15 cellular contexts compared by ENCODE assay signal in the genomic region with DNA sequence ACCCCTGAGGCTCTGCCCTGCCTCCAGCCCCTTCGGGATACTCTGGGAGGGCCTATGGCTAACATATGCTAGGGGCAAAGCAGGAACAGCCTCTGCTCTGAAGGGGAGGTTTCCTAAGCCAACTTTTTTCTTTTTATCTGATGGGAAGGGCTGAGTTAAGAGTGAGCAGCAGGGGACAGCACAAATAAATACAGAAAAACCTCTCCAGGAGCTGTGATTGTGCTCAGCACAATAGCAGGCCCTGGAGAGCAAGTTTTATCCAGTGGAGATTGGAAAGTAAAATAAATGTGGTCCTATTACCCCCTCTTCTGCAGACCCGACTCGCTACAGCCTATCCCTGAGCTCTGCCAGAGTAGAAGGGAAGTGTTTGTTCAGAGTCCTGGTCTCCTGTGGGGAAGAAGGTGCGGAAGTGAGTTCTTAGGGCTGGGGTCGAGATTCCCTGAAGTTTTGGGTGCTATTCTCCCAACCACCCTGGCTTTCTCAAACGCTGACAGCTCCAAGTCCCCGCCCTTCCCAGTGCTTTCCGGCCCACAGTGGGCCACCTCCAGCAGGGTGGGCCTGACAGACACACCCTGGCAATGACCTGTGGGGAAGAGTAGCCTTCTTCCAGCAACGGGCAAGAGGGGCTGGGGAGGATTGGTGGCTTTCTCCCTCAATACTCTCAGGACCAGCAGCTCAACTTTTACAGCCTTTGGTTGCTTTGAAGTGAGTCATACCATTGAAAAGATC. TPM values are rescaled to one million over a fixed set of nuclear protein-coding genes. Genes with fewer than 3 reads are reported as not detected.
DNase-seq lines count a peak whose midpoint lies in the region; ATAC-seq and TF ChIP-seq lines count a peak whose summit lies in the region.
"Had no signal": no experiment of that assay in that cellular context is flagged by ENCODE, and none has a peak within 500 bp of the region (broad histone marks: within the 10 kb centered on the region; RNA-seq: fewer than 3 reads in every experiment).

No MANE protein-coding gene starts in this region.

- H3K9me2 ChIP-seq in GM23338 (ENCODE audit: insufficient read depth): no peaks in the 10 kb centered on the region; the same call in 1 of the 2 replicates

- H3K36me3 ChIP-seq in GM23338 (ENCODE audit: insufficient read depth) (no peaks in the 10 kb centered on the region), body of pancreas (replicated peaks in 1 of 2; ENCODE audit: insufficient read depth in 1 of 2, low read depth in 2 of 2) (no peaks in the 10 kb centered on the region), heart right ventricle (peaks cover 0 to 25% (median 0%) of the 10 kb centered on the region in 9 donors)
- H3K36me3 ChIP-seq: colonic mucosa had no signal

- H3K9me3 ChIP-seq in body of pancreas (no peaks in the 10 kb centered on the region), heart right ventricle (no peaks in the 10 kb centered on the region)
- H3K9me3 ChIP-seq: colonic mucosa had no signal

- H3K27ac Mint-ChIP-seq in GM23338 (no peak overlapping the region), osteocyte (ENCODE audit: unreplicated experiment) (no peak overlapping the region)
- H3K27ac Mint-ChIP-seq in activated CD8-positive, alpha-beta T cell treated with anti-CD3 and anti-CD28 coated beads for 36 hours: no peak overlapping the region
- H3K27ac Mint-ChIP-seq: activated naive CD8-positive, alpha-beta T cell treated with anti-CD3 and anti-CD28 coated beads for 36 hours; T-cell had no signal

- peaks cover 3% of the 10 kb centered on the region; the same call in 2 of the 3 replicates for H3K4me1 Mint-ChIP-seq in GM23338
- peaks cover 10% of the 10 kb centered on the region for H3K4me1 Mint-ChIP-seq in osteocyte (ENCODE audit: unreplicated experiment)
- peaks cover 3% of the 10 kb centered on the region for H3K4me1 Mint-ChIP-seq in activated CD8-positive, alpha-beta T cell treated with anti-CD3 and anti-CD28 coated beads for 36 hours (ENCODE audit: low read depth)
- H3K4me1 Mint-ChIP-seq: activated naive CD8-positive, alpha-beta T cell treated with anti-CD3 and anti-CD28 coated beads for 36 hours; naive thymus-derived CD4-positive, alpha-beta T cell; T-cell had no signal

- H3K4me1 ChIP-seq in GM23338 (ENCODE audit: insufficient read depth): no peaks in the 10 kb centered on the region
- peaks cover 53% of the 10 kb centered on the region for H3K4me1 ChIP-seq in body of pancreas
- H3K4me1 ChIP-seq in heart right ventricle: peaks cover 3 to 29% (median 20%) of the 10 kb centered on the region in 9 donors
- H3K4me1 ChIP-seq: colonic mucosa had no signal

- TF ChIP-seq CTCF in GM23338 (conservative IDR thresholded peaks at IDR 0.05; ENCODE audit: low read depth in 2 of 2) (peak in 1 of 2 experiments; percentile 29; a peak in 1 of 4 replicates), body of pancreas (IDR thresholded peaks at IDR 0.05) (peak in 1 of 7 experiments; percentile 7), heart right ventricle (IDR thresholded peaks at IDR 0.05) (peak in 4 of 9 donors; percentile 23 to 41 (median 39)), osteocyte (IDR thresholded peaks at IDR 0.05) (peak; percentile 34)
- no peak for TF ChIP-seq CTCF in activated CD8-positive, alpha-beta T cell treated with anti-CD3 and anti-CD28 coated beads for 36 hours (IDR thresholded peaks at IDR 0.05)

- ATAC-seq in GM23338 (peak; percentile 72), body of pancreas (peak; percentile 49), heart right ventricle (peak; percentile 32 to 68 (median 53)), HG03045 (IDR thresholded peaks at IDR 0.05; ENCODE audit: unreplicated experiment) (no peak)
- no peak for ATAC-seq in activated CD8-positive, alpha-beta T cell treated with anti-CD3 and anti-CD28 coated beads for 36 hours
- ATAC-seq: naive thymus-derived CD4-positive, alpha-beta T cell; T-cell had no signal

- peak in 2 of 3 donors; percentile 10 to 17 for TF ChIP-seq POLR2A in body of pancreas (IDR thresholded peaks at IDR 0.05)

- peaks cover 4% of the 10 kb centered on the region for H3K27me3 Mint-ChIP-seq in GM23338 (ENCODE audit: insufficient read depth, low read depth, poor library complexity)
- no peaks in the 10 kb centered on the region for H3K27me3 Mint-ChIP-seq in osteocyte (ENCODE audit: unreplicated experiment)
- no peaks in the 10 kb centered on the region for H3K27me3 Mint-ChIP-seq in activated CD8-positive, alpha-beta T cell treated with anti-CD3 and anti-CD28 coated beads for 36 hours
- H3K27me3 Mint-ChIP-seq: activated naive CD8-positive, alpha-beta T cell treated with anti-CD3 and anti-CD28 coated beads for 36 hours; T-cell had no signal

- H3K27ac ChIP-seq in GM23338 (ENCODE audit: low read depth) (no peak overlapping the region), body of pancreas (peak overlapping the region; percentile 63 to 78 (median 70)), heart right ventricle (peak overlapping the region in 9 of 10 donors; percentile 6 to 85 (median 64))
- H3K27ac ChIP-seq: colonic mucosa had no signal

- H3K36me3 Mint-ChIP-seq in GM23338 (ENCODE audit: low read depth) (no peaks in the 10 kb centered on the region), osteocyte (ENCODE audit: unreplicated experiment) (peaks cover 4% of the 10 kb centered on the region)
- H3K36me3 Mint-ChIP-seq in activated CD8-positive, alpha-beta T cell treated with anti-CD3 and anti-CD28 coated beads for 36 hours (ENCODE audit: low read depth): peaks cover 14% of the 10 kb centered on the region

- no peak overlapping the region for H3K4me3 Mint-ChIP-seq in GM23338
- no peak overlapping the region for H3K4me3 Mint-ChIP-seq in osteocyte (ENCODE audit: unreplicated experiment)
- no peak overlapping the region for H3K4me3 Mint-ChIP-seq in activated CD8-positive, alpha-beta T cell treated with anti-CD3 and anti-CD28 coated beads for 36 hours
- H3K4me3 Mint-ChIP-seq: activated naive CD8-positive, alpha-beta T cell treated with anti-CD3 and anti-CD28 coated beads for 36 hours; naive thymus-derived CD4-positive, alpha-beta T cell; T-cell had no signal

- no peaks in the 10 kb centered on the region for H3K27me3 ChIP-seq in GM23338 (ENCODE audit: insufficient read depth)
- no peaks in the 10 kb centered on the region for H3K27me3 ChIP-seq in body of pancreas
- H3K27me3 ChIP-seq in heart right ventricle: no peaks in the 10 kb centered on the region
- H3K27me3 ChIP-seq: colonic mucosa had no signal

- H3K4me3 ChIP-seq in GM23338 (no peak overlapping the region), body of pancreas (no peak overlapping the region), heart right ventricle (no peak overlapping the region)
- H3K4me3 ChIP-seq: colonic mucosa had no signal

- POLR2A ChIA-PET in activated CD8-positive, alpha-beta T cell treated with anti-CD3 and anti-CD28 coated beads for 36 hours (lab: Charles Lee): no interaction called here

- H3K4me2 ChIP-seq in GM23338: no peak overlapping the region

- no peaks in the 10 kb centered on the region for H4K20me1 ChIP-seq in GM23338 (replicated peaks; ENCODE audit: insufficient read depth)

- no peaks in the 10 kb centered on the region for H3K79me2 ChIP-seq in GM23338 (replicated peaks; ENCODE audit: insufficient read depth)

- H2AFZ ChIP-seq in GM23338: no peak overlapping the region

- WGBS in body of pancreas, 2 donors: 65 to 80% methylated on average over 8 to 9 of the region's 9 CpGs
- 45 to 56% methylated on average over 9 of the region's 9 CpGs for WGBS in heart right ventricle, 2 donors

- CTCF ChIA-PET in activated CD8-positive, alpha-beta T cell treated with anti-CD3 and anti-CD28 coated beads for 36 hours (lab: Charles Lee): interaction anchor here (1.1 kb wide), 1 partner anchor 123 kb away, joined by 4 read pairs; no protein-coding TSS in a partner anchor

- H3F3A ChIP-seq in GM23338 (replicated peaks; ENCODE audit: low read depth): no peaks in the 10 kb centered on the region

- DNase-seq in GM23338 (ENCODE audit: low spot score) (peak; percentile 8), body of pancreas (peak in 1 of 4 donors; percentile 20), heart right ventricle (no peak), osteocyte (ENCODE audit: extremely low spot score, unreplicated experiment) (no peak), cerebellum (ENCODE audit: low spot score) (no peak)
- no peak for DNase-seq in stimulated activated CD4-positive, alpha-beta T cell treated with anti-CD3 and anti-CD28 coated beads, Interleukin-4, amount 100 ng/mL, for 1 hour
- no peak for DNase-seq in activated CD8-positive, alpha-beta T cell treated with anti-CD3 and anti-CD28 coated beads for 36 hours
- DNase-seq: activated CD4-positive, CD25-positive, alpha-beta regulatory T cell treated with anti-CD3 and anti-CD28 coated beads, Interleukin-2, amount 50 U/mL, for 72 hours; activated naive CD8-positive, alpha-beta T cell treated with anti-CD3 and anti-CD28 coated beads for 36 hours; colonic mucosa; naive thymus-derived CD4-positive, alpha-beta T cell; NCI-H1092; OCI-M1; T-cell had no signal

- H3K9me3 Mint-ChIP-seq in GM23338 (no peaks in the 10 kb centered on the region), osteocyte (ENCODE audit: unreplicated experiment) (no peaks in the 10 kb centered on the region)
- no peaks in the 10 kb centered on the region for H3K9me3 Mint-ChIP-seq in activated CD8-positive, alpha-beta T cell treated with anti-CD3 and anti-CD28 coated beads for 36 hours
- H3K9me3 Mint-ChIP-seq: activated naive CD8-positive, alpha-beta T cell treated with anti-CD3 and anti-CD28 coated beads for 36 hours; T-cell had no signal

- intact Hi-C loops in body of pancreas (cut with DNase I) (no loop called here), heart right ventricle (cut with DNase I) (loop anchor here in 3 of 10 donors (2.0 to 5.0 kb wide), 2 partner anchors 122 to 125 kb away; no protein-coding TSS in a partner anchor)
- intact Hi-C loops in activated CD8-positive, alpha-beta T cell treated with anti-CD3 and anti-CD28 coated beads for 36 hours (cut with micrococcal nuclease): loop anchor here (5.0 kb wide), 1 partner anchor 125 kb away; no protein-coding TSS in a partner anchor

TF ChIP-seq in GM23338, 12 proteins besides CTCF, POLR2A, EP300 and RAD21 (continues in another document):
- no peak for TF ChIP-seq STAT1 (IDR thresholded peaks at IDR 0.05; ENCODE audit: unreplicated experiment)

RNA-seq across cellular contexts. Expression of gene AFAP1L2, which starts 23.0 kb away (rescaled TPM):
- 6.5 and 7.3 TPM in 2 replicates for total RNA-seq in GM23338 (2014; rRNA removed; shearing (Covaris generic))
- 2.3 TPM in 2 replicates for polyA plus RNA-seq in GM23338 (2016; fragmentation: Nextera tagmentation; extraction: Ambion mirVana)
- 10 to 100 TPM; 10.5 to 17.9 TPM for total RNA-seq in body of pancreas
- total RNA-seq in heart right ventricle: 1 to 10 TPM; 2.9 to 5.0 (median 4.5) TPM
- polyA plus RNA-seq in heart right ventricle: 1 to 10 TPM; 3.0 to 3.6 TPM
- 4.0 and 5.7 TPM in 2 replicates for total RNA-seq in osteocyte
- total RNA-seq in cerebellum: 9.8 TPM
- total RNA-seq in activated CD8-positive, alpha-beta T cell treated with anti-CD3 and anti-CD28 coated beads for 36 hours: 1 to 10 TPM; 4.9 to 6.3 TPM

Comparison
In these comparisons a context has a peak if more than half of its experiments do, and no peak if none do; other contexts are left out.
1. ATAC-seq: peak in GM23338 (single experiment), body of pancreas (single experiment) and heart right ventricle (8 of 8); none in HG03045 (single experiment) and activated CD8-positive, alpha-beta T cell treated with anti-CD3 and anti-CD28 coated beads for 36 hours (single experiment).